Comparison of ENCODE assay signal across 28 cellular contexts in genomic region chr6:89707766-89708165, GRCh38.
DNase-seq lines count a peak whose midpoint lies in the region; ATAC-seq and TF ChIP-seq lines count a peak whose summit lies in the region.
"Had no signal": no experiment of that assay in that cellular context is flagged by ENCODE, and none has a peak within 500 bp of the region (broad histone marks: within the 10 kb centered on the region; RNA-seq: fewer than 3 reads in every experiment).

No MANE protein-coding gene starts in this region.

- no peaks in the 10 kb centered on the region for H3K27me3 Mint-ChIP-seq in activated CD4-positive, alpha-beta memory T cell treated with anti-CD3 and anti-CD28 coated beads, Interleukin-2, amount 10 ng/mL, durations not matched to agents 7 days and 5 days
- H3K27me3 Mint-ChIP-seq in activated CD4-positive, alpha-beta memory T cell treated with anti-CD3 and anti-CD28 coated beads for 36 hours = no peaks in the 10 kb centered on the region
- H3K27me3 Mint-ChIP-seq in central memory CD8-positive, alpha-beta T cell = no peaks in the 10 kb centered on the region
- H3K27me3 Mint-ChIP-seq: stimulated activated naive CD8-positive, alpha-beta T cell treated with anti-CD3 and anti-CD28 coated beads, Interleukin-15, Interleukin-2, amounts not matched to agents 100 ng/mL and 50 ng/mL, for 24 hours had no signal

- H3K4me1 ChIP-seq in HUES6 (ENCODE audit: control insufficient read depth, insufficient read depth, low read length) (no peaks in the 10 kb centered on the region), right lobe of liver (peaks cover 0 to 38% (median 5%) of the 10 kb centered on the region in 4 donors)
- H3K4me1 ChIP-seq: left lung had no signal

- no peak overlapping the region for H3K9ac ChIP-seq in HUES6 (ENCODE audit: low read length)

- H3K4me3 ChIP-seq in HUES6 (ENCODE audit: low read depth, low read length) = no peak overlapping the region
- H3K4me3 ChIP-seq in right lobe of liver = no peak overlapping the region
- no peak overlapping the region for H3K4me3 ChIP-seq in brain microvascular endothelial cell (ENCODE audit: low read depth, low read length)
- H3K4me3 ChIP-seq: left lung, MG63, PC-9, thoracic aorta had no signal

- H3K27ac Mint-ChIP-seq in activated CD4-positive, alpha-beta memory T cell treated with anti-CD3 and anti-CD28 coated beads, Interleukin-2, amount 10 ng/mL, durations not matched to agents 7 days and 5 days = peak overlapping the region; percentile 50
- no peak overlapping the region for H3K27ac Mint-ChIP-seq in activated CD4-positive, alpha-beta memory T cell treated with anti-CD3 and anti-CD28 coated beads for 36 hours
- H3K27ac Mint-ChIP-seq in central memory CD8-positive, alpha-beta T cell (ENCODE audit: low read depth) = peak overlapping the region; percentile 47
- H3K27ac Mint-ChIP-seq: activated T-cell treated with anti-CD3 and anti-CD28 coated beads, Interleukin-2, amount 50 U/mL, for 72 hours; stimulated activated naive CD8-positive, alpha-beta T cell treated with anti-CD3 and anti-CD28 coated beads, Interleukin-15, Interleukin-2, amounts not matched to agents 100 ng/mL and 50 ng/mL, for 24 hours had no signal

- H3K36me3 ChIP-seq in HUES6 (ENCODE audit: control insufficient read depth, insufficient read depth, low read length) = peaks cover 100% of the 10 kb centered on the region
- H3K36me3 ChIP-seq in right lobe of liver = peaks cover 0 to 51% (median 8%) of the 10 kb centered on the region in 4 donors
- H3K36me3 ChIP-seq in brain microvascular endothelial cell (replicated peaks) = peaks cover 10% of the 10 kb centered on the region

- no peak for TF ChIP-seq POLR2A in right lobe of liver (IDR thresholded peaks at IDR 0.05)

- H3K36me3 Mint-ChIP-seq in activated CD4-positive, alpha-beta memory T cell treated with anti-CD3 and anti-CD28 coated beads, Interleukin-2, amount 10 ng/mL, durations not matched to agents 7 days and 5 days (ENCODE audit: low read depth) = peaks cover 60% of the 10 kb centered on the region
- peaks cover 51% of the 10 kb centered on the region for H3K36me3 Mint-ChIP-seq in activated CD4-positive, alpha-beta memory T cell treated with anti-CD3 and anti-CD28 coated beads for 36 hours
- H3K36me3 Mint-ChIP-seq in central memory CD8-positive, alpha-beta T cell (ENCODE audit: insufficient read depth) = peaks cover 61% of the 10 kb centered on the region

- in situ Hi-C loops in brain microvascular endothelial cell (cut with HindIII; ENCODE audit: low pct_ligation_motif_present, low sequenced_read_pairs) = no loop called here

- no peak for DNase-seq in activated CD4-positive, alpha-beta memory T cell treated with anti-CD3 and anti-CD28 coated beads, Interleukin-2, amount 10 ng/mL, durations not matched to agents 7 days and 5 days
- DNase-seq in activated CD4-positive, alpha-beta memory T cell treated with anti-CD3 and anti-CD28 coated beads for 36 hours = no peak
- no peak for DNase-seq in central memory CD8-positive, alpha-beta T cell (ENCODE audit: low spot score in 2 of 2)
- DNase-seq in right lobe of liver = no peak
- no peak for DNase-seq in brain microvascular endothelial cell
- DNase-seq in NCI-H1417 (lab: John Stamatoyannopoulos, UW) = no peak
- DNase-seq: activated CD4-positive, alpha-beta T cell treated with anti-CD3 and anti-CD28 coated beads for 1 hour; activated naive CD4-positive, alpha-beta T cell treated with anti-CD3 and anti-CD28 coated beads, Interleukin-2, amount 50 U/mL, for 16 hours; activated T-cell treated with anti-CD3 and anti-CD28 coated beads, Interleukin-2, amount 50 U/mL, for 72 hours; Calu3; DMS79; glutamatergic neuron; KBM-7; left lung; MG63; NCI-H1105 treated with DMSO at 0.1 percent for 48 hours; NCI-H1930; NCI-H524 treated with DMSO at 0.1 percent for 48 hours; PC-9; stimulated activated CD8-positive, alpha-beta memory T cell treated with anti-CD3 and anti-CD28 coated beads, Interleukin-4, amount 100 ng/mL, for 48 hours had no signal

- intact Hi-C loops in activated CD4-positive, alpha-beta memory T cell treated with anti-CD3 and anti-CD28 coated beads for 36 hours (cut with micrococcal nuclease) = no loop called here
- intact Hi-C loops in right lobe of liver (cut with DNase I) = no loop called here

- CTCF ChIA-PET in activated CD4-positive, alpha-beta memory T cell treated with anti-CD3 and anti-CD28 coated beads, Interleukin-2, amount 10 ng/mL, durations not matched to agents 7 days and 5 days (lab: Charles Lee) = interaction anchor here (0.8 kb wide), 1 partner anchor 306 kb away, joined by 5 read pairs; no protein-coding TSS in a partner anchor
- CTCF ChIA-PET in activated CD4-positive, alpha-beta memory T cell treated with anti-CD3 and anti-CD28 coated beads for 36 hours (lab: Charles Lee) = no interaction called here

- H3K27me3 ChIP-seq in HUES6 (ENCODE audit: control insufficient read depth, insufficient read depth, low read length) = no peaks in the 10 kb centered on the region
- no peaks in the 10 kb centered on the region for H3K27me3 ChIP-seq in right lobe of liver
- H3K27me3 ChIP-seq in brain microvascular endothelial cell (replicated peaks) = no peaks in the 10 kb centered on the region
- H3K27me3 ChIP-seq: left lung, MG63 had no signal

- peaks cover 5% of the 10 kb centered on the region for H3K4me1 Mint-ChIP-seq in activated CD4-positive, alpha-beta memory T cell treated with anti-CD3 and anti-CD28 coated beads, Interleukin-2, amount 10 ng/mL, durations not matched to agents 7 days and 5 days
- H3K4me1 Mint-ChIP-seq in activated CD4-positive, alpha-beta memory T cell treated with anti-CD3 and anti-CD28 coated beads for 36 hours (ENCODE audit: low read depth) = no peaks in the 10 kb centered on the region
- H3K4me1 Mint-ChIP-seq in central memory CD8-positive, alpha-beta T cell = no peaks in the 10 kb centered on the region

- H3K4me3 Mint-ChIP-seq in activated CD4-positive, alpha-beta memory T cell treated with anti-CD3 and anti-CD28 coated beads, Interleukin-2, amount 10 ng/mL, durations not matched to agents 7 days and 5 days = no peak overlapping the region
- H3K4me3 Mint-ChIP-seq in activated CD4-positive, alpha-beta memory T cell treated with anti-CD3 and anti-CD28 coated beads for 36 hours = no peak overlapping the region
- no peak overlapping the region for H3K4me3 Mint-ChIP-seq in central memory CD8-positive, alpha-beta T cell
- H3K4me3 Mint-ChIP-seq: activated T-cell treated with anti-CD3 and anti-CD28 coated beads, Interleukin-2, amount 50 U/mL, for 72 hours; stimulated activated naive CD8-positive, alpha-beta T cell treated with anti-CD3 and anti-CD28 coated beads, Interleukin-15, Interleukin-2, amounts not matched to agents 100 ng/mL and 50 ng/mL, for 24 hours had no signal

- H3K9me3 Mint-ChIP-seq in activated CD4-positive, alpha-beta memory T cell treated with anti-CD3 and anti-CD28 coated beads, Interleukin-2, amount 10 ng/mL, durations not matched to agents 7 days and 5 days = no peaks in the 10 kb centered on the region
- H3K9me3 Mint-ChIP-seq in activated CD4-positive, alpha-beta memory T cell treated with anti-CD3 and anti-CD28 coated beads for 36 hours = no peaks in the 10 kb centered on the region
- H3K9me3 Mint-ChIP-seq in central memory CD8-positive, alpha-beta T cell = no peaks in the 10 kb centered on the region
- H3K9me3 Mint-ChIP-seq: activated T-cell treated with anti-CD3 and anti-CD28 coated beads, Interleukin-2, amount 50 U/mL, for 72 hours; stimulated activated naive CD8-positive, alpha-beta T cell treated with anti-CD3 and anti-CD28 coated beads, Interleukin-15, Interleukin-2, amounts not matched to agents 100 ng/mL and 50 ng/mL, for 24 hours had no signal

- 75% methylated on average over 1 of the region's 1 CpG for WGBS in right lobe of liver (ENCODE audit: insufficient coverage, low coverage, low lambda C conversion rate, missing lambda C conversion rate)

- H3K9me3 ChIP-seq in HUES6 (ENCODE audit: control insufficient read depth, insufficient read depth, low read depth, low read length) (no peaks in the 10 kb centered on the region), right lobe of liver (no peaks in the 10 kb centered on the region)
- H3K9me3 ChIP-seq: left lung, MG63, thoracic aorta had no signal

- POLR2A ChIA-PET in activated CD4-positive, alpha-beta memory T cell treated with anti-CD3 and anti-CD28 coated beads, Interleukin-2, amount 10 ng/mL, durations not matched to agents 7 days and 5 days (lab: Charles Lee) = interaction anchor here (1.9 kb wide), 1 partner anchor 69 kb away, joined by 6 read pairs; the partner anchor contains the start of gene LYRM2
- POLR2A ChIA-PET in activated CD4-positive, alpha-beta memory T cell treated with anti-CD3 and anti-CD28 coated beads for 36 hours (lab: Charles Lee) = no interaction called here

- no peak for TF ChIP-seq CTCF in right lobe of liver (IDR thresholded peaks at IDR 0.05)
- TF ChIP-seq CTCF in brain microvascular endothelial cell (IDR thresholded peaks at IDR 0.05; ENCODE audit: low read depth, low read length, missing control alignments) = no peak

- H3K27ac ChIP-seq in HUES6 (ENCODE audit: low read depth, low read length) = peak overlapping the region; percentile 40; the same call in 1 of the 2 replicates
- H3K27ac ChIP-seq in right lobe of liver = peak overlapping the region; percentile 30 to 80 (median 68)
- no peak overlapping the region for H3K27ac ChIP-seq in brain microvascular endothelial cell
- H3K27ac ChIP-seq: C4-2B, left lung, PC-9, thoracic aorta had no signal

- ATAC-seq in central memory CD8-positive, alpha-beta T cell (replicated peaks; ENCODE audit: extremely low read depth, poor library complexity, severe bottlenecking) = no peak
- ATAC-seq in right lobe of liver (no peak), GM18873 (IDR thresholded peaks at IDR 0.05; ENCODE audit: low FRiP score, unreplicated experiment) (no peak)
- ATAC-seq: activated T-cell treated with anti-CD3 and anti-CD28 coated beads, Interleukin-2, amount 50 U/mL, for 72 hours; left lung; Right ventricle myocardium inferior; sciatic nerve; SK-N-SH treated with all-trans-retinoic acid at 6 μM for 48 hours had no signal
